Comparison of ENCODE assay signal across 8 cellular contexts in genomic region chr4:73259552-73260140, GRCh38. TPM values are rescaled to one million over a fixed set of nuclear protein-coding genes. Genes with fewer than 3 reads are reported as not detected.
A peak's percentile ranks its signal among the peaks of the same experiment; 100 is the strongest.
DNase-seq lines count a peak whose midpoint lies in the region; ATAC-seq and TF ChIP-seq lines count a peak whose summit lies in the region.

No MANE protein-coding gene starts in this region.

- no peak for TF ChIP-seq CTCF in A673 (conservative IDR thresholded peaks at IDR 0.05; ENCODE audit: low read depth, low read length)
- no peak for TF ChIP-seq CTCF in nephron (IDR thresholded peaks at IDR 0.05; ENCODE audit: unreplicated experiment in 3 of 3)

- H3K9me3 Mint-ChIP-seq in effector memory CD8-positive, alpha-beta T cell = no peaks in the 10 kb centered on the region
- no peaks in the 10 kb centered on the region for H3K9me3 Mint-ChIP-seq in nephron

- peaks cover 33% of the 10 kb centered on the region for H3K36me3 Mint-ChIP-seq in effector memory CD8-positive, alpha-beta T cell (ENCODE audit: insufficient read depth)
- H3K36me3 Mint-ChIP-seq in nephron (ENCODE audit: low read depth) = peaks cover 8% of the 10 kb centered on the region

- H3K4me1 ChIP-seq in A673 (ENCODE audit: insufficient read depth, low read length, poor library complexity, severe bottlenecking) = peaks cover 8% of the 10 kb centered on the region

- intact Hi-C loops in A673 (cut with micrococcal nuclease; ENCODE audit: unreplicated experiment) = loop anchor here (5.0 to 10.0 kb wide), 2 partner anchors 125 to 192 kb away; partner anchors contain the start of gene COX18

- H3K27ac ChIP-seq in A673 (ENCODE audit: low read depth, low read length, poor library complexity, severe bottlenecking) = peak overlapping the region; percentile 94
- H3K27ac ChIP-seq in SK-N-MC = peak overlapping the region; percentile 96

- H3K27me3 Mint-ChIP-seq in effector memory CD8-positive, alpha-beta T cell = no peaks in the 10 kb centered on the region
- no peaks in the 10 kb centered on the region for H3K27me3 Mint-ChIP-seq in nephron (ENCODE audit: low read depth)

- TSS peak; percentile 78 for BruUV-seq in A673 (replicated peaks; lab: Mats Ljungman, UMichigan)

- H3K27ac Mint-ChIP-seq in effector memory CD8-positive, alpha-beta T cell = peak overlapping the region; percentile 99 to 100
- peak overlapping the region; percentile 99 to 100 (median 100) for H3K27ac Mint-ChIP-seq in nephron

- peak overlapping the region; percentile 83 for H3K4me3 ChIP-seq in A673 (ENCODE audit: low read depth, low read length, poor library complexity, severe bottlenecking)
- H3K4me3 ChIP-seq in SK-N-MC = peak overlapping the region; percentile 91

- POLR2A ChIA-PET in A673 (lab: Charles Lee; ENCODE audit: low non-redundant PET) = interaction anchor here (0.6 kb wide), 1 partner anchor 73 kb away, joined by 5 read pairs; no protein-coding TSS in a partner anchor

- ATAC-seq in GM18502 (IDR thresholded peaks at IDR 0.05; ENCODE audit: poor library complexity, unreplicated experiment) (peak; percentile 14), HG02981 (IDR thresholded peaks at IDR 0.05; ENCODE audit: unreplicated experiment) (peak; percentile 3)
- ATAC-seq in effector memory CD8-positive, alpha-beta T cell (replicated peaks) = peak; percentile 11

- H3K4me1 Mint-ChIP-seq in effector memory CD8-positive, alpha-beta T cell (ENCODE audit: low read depth in 2 of 2) = peaks cover 37 to 46% of the 10 kb centered on the region in 2 donors
- peaks cover 42% of the 10 kb centered on the region for H3K4me1 Mint-ChIP-seq in nephron

- H3K4me3 Mint-ChIP-seq in effector memory CD8-positive, alpha-beta T cell = peak overlapping the region; percentile 96 to 99
- peak overlapping the region; percentile 100 for H3K4me3 Mint-ChIP-seq in nephron

- peak overlapping the region; percentile 98 for H3K9ac ChIP-seq in SK-N-MC (ENCODE audit: insufficient read length)

- DNase-seq in A673 (ENCODE audit: low spot score) = no peak
- no peak for DNase-seq in SK-N-MC (ENCODE audit: low read depth, low spot score)
- no peak for DNase-seq in effector memory CD8-positive, alpha-beta T cell
- DNase-seq in activated gamma-delta T cell (lab: John Stamatoyannopoulos, UW) = no peak
- DNase-seq in NCI-H1436 treated with DMSO at 0.1 percent for 48 hours (lab: John Stamatoyannopoulos, UW) = no peak

- CTCF ChIA-PET in A673 (lab: Charles Lee) = no interaction called here

- H3K9me3 ChIP-seq in A673 (ENCODE audit: low read depth, low read length, poor library complexity, severe bottlenecking) (no peaks in the 10 kb centered on the region), SK-N-MC (ENCODE audit: low read depth, low read length) (no peaks in the 10 kb centered on the region)

- H3K36me3 ChIP-seq in A673 (ENCODE audit: insufficient read depth, low read length, poor library complexity, severe bottlenecking) = no peaks in the 10 kb centered on the region
- peaks cover 23% of the 10 kb centered on the region for H3K36me3 ChIP-seq in SK-N-MC (ENCODE audit: insufficient read depth, low read length)

- H3K27me3 ChIP-seq in A673 (replicated peaks; ENCODE audit: insufficient read depth, low read depth, low read length, poor library complexity) = no peaks in the 10 kb centered on the region

RNA-seq across cellular contexts. Expression of gene ANKRD17, which starts 1.0 kb away (rescaled TPM):
- total RNA-seq in A673 (2021) = 52.0 and 58.4 TPM in 2 replicates
